In genomic region chr3:45541326-45542321, GRCh38 we compare ENCODE assay signal across 11 cellular contexts.
"Had no signal": no experiment of that assay in that cellular context is flagged by ENCODE, and none has a peak within 500 bp of the region (broad histone marks: within the 10 kb centered on the region; RNA-seq: fewer than 3 reads in every experiment).

No MANE protein-coding gene starts in this region.

- H3K27ac Mint-ChIP-seq: activated naive CD8-positive, alpha-beta T cell; brain; dendritic cell treated with granulocyte-macrophage colony-stimulating factor and Interleukin-4, amounts not matched to agents 40 ng/mL and 50 ng/mL, for 4 days had no signal

- H3K27ac ChIP-seq: neutrophil had no signal

- H3K27me3 Mint-ChIP-seq: activated naive CD8-positive, alpha-beta T cell; brain; dendritic cell treated with granulocyte-macrophage colony-stimulating factor and Interleukin-4, amounts not matched to agents 40 ng/mL and 50 ng/mL, for 4 days had no signal

- H3K4me3 Mint-ChIP-seq: activated naive CD8-positive, alpha-beta T cell; brain; dendritic cell treated with granulocyte-macrophage colony-stimulating factor and Interleukin-4, amounts not matched to agents 40 ng/mL and 50 ng/mL, for 4 days had no signal

- ATAC-seq: activated CD4-positive, CD25-positive, alpha-beta regulatory T cell treated with anti-CD3 and anti-CD28 coated beads, Interleukin-2, amount 50 U/mL, for 24 hours had no signal

- H3K4me3 ChIP-seq: upper lobe of left lung had no signal

- H3K27me3 ChIP-seq: neutrophil, upper lobe of left lung had no signal

- H3K36me3 ChIP-seq: neutrophil, upper lobe of left lung had no signal

- DNase-seq: activated effector memory CD4-positive, alpha-beta T cell treated with anti-CD3 and anti-CD28 coated beads, Interleukin-2, amount 50 U/mL, for 16 hours; activated T-cell treated with anti-CD3 and anti-CD28 coated beads, Interleukin-2, amount 50 U/mL, for 1 hour; cerebellar nuclear complex; small intestine; T-helper 2 cell had no signal

- H3K9me3 ChIP-seq: neutrophil, upper lobe of left lung had no signal

- H3K9me3 Mint-ChIP-seq: brain; dendritic cell treated with granulocyte-macrophage colony-stimulating factor and Interleukin-4, amounts not matched to agents 40 ng/mL and 50 ng/mL, for 4 days had no signal
